10 cellular contexts compared by ENCODE assay signal in the genomic region with DNA sequence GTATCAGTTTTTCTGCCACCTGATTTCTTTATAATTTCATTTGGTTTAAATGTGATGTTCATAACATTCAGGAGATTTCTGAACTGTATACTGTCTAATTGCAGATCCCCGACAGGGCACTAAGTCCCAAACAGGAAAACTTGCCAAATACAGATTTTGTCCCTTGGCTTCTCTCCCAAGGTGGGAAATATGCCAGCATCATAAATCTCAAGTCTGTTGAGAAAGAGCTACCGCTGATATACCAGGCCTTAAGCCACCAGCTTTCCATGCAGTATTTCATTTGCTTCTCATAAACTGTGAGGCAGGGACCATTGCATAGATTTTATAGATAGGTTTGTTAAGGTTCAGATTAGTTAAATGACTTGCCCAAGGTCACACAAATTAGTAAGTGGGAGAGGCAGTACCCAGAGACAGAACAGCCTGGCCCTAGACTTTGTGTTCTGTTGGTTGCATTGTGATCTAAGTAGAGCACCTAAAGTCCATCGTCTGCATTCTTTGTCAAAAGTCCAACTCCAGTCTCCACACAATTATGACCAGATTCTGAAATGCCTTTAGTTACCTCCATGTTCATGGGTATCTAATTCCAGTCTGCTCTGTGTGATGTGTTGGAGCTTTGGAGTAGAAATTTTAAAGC. TPM values are rescaled to one million over a fixed set of nuclear protein-coding genes. Genes with fewer than 3 reads are reported as not detected.
DNase-seq lines count a peak whose midpoint lies in the region; ATAC-seq and TF ChIP-seq lines count a peak whose summit lies in the region.
"Had no signal": no experiment of that assay in that cellular context is flagged by ENCODE, and none has a peak within 500 bp of the region (broad histone marks: within the 10 kb centered on the region; RNA-seq: fewer than 3 reads in every experiment).

No MANE protein-coding gene starts in this region.

- peaks cover 18% of the 10 kb centered on the region for H3K4me1 ChIP-seq in rectal smooth muscle tissue (ENCODE audit: control insufficient read depth, insufficient read depth, low read length)

- intact Hi-C loops in posterior vena cava (cut with DNase I): no loop called here

- no peak for TF ChIP-seq CTCF in fibroblast of villous mesenchyme (IDR thresholded peaks at IDR 0.05; ENCODE audit: insufficient read depth, low read depth, low read length)

- H3K4me3 ChIP-seq in fibroblast of villous mesenchyme (ENCODE audit: low read depth, low read length) (no peak overlapping the region), rectal smooth muscle tissue (ENCODE audit: low read length) (no peak overlapping the region)
- H3K4me3 ChIP-seq: skin epidermis had no signal

- no peak overlapping the region for H3K9ac ChIP-seq in rectal smooth muscle tissue (ENCODE audit: low read length)

- no peaks in the 10 kb centered on the region for H3K27me3 ChIP-seq in rectal smooth muscle tissue (ENCODE audit: control insufficient read depth, insufficient read depth, low read length)

- DNase-seq in D341Med (ENCODE audit: low spot score): peak; percentile 66
- DNase-seq in NCI-H69 (lab: John Stamatoyannopoulos, UW): peak; percentile 58
- DNase-seq in fibroblast of villous mesenchyme (ENCODE audit: low read depth): peak; percentile 91
- no peak for DNase-seq in GDM1 (lab: John Stamatoyannopoulos, UW)
- DNase-seq in posterior vena cava (ENCODE audit: low spot score): no peak
- DNase-seq in UCSD-AML1 (lab: John Stamatoyannopoulos, UW; ENCODE audit: unreplicated experiment): no peak
- DNase-seq: glutamatergic neuron had no signal

- peak overlapping the region; percentile 16 for H3K27ac ChIP-seq in rectal smooth muscle tissue (ENCODE audit: low read depth, low read length)

- H3K36me3 ChIP-seq in rectal smooth muscle tissue (ENCODE audit: control insufficient read depth, insufficient read depth, low read length): no peaks in the 10 kb centered on the region

- ATAC-seq in HG03039 (IDR thresholded peaks at IDR 0.05; ENCODE audit: unreplicated experiment): no peak

RNA-seq across cellular contexts. Expression of a gene that starts 16.2 kb away (rescaled TPM):
- total RNA-seq in fibroblast of villous mesenchyme: 1.9 and 3.0 TPM in 2 replicates
- 1 to 10 TPM; 3.3 to 6.9 TPM for total RNA-seq in posterior vena cava

Comparison
In these comparisons a context has a peak if more than half of its experiments do, and no peak if none do; other contexts are left out.
1. DNase-seq: peak in D341Med (single experiment), NCI-H69 (single experiment) and fibroblast of villous mesenchyme (single experiment); none in GDM1 (single experiment), posterior vena cava (single experiment) and UCSD-AML1 (single experiment).